1 cellular context compared by ENCODE assay signal in the genomic region with DNA sequence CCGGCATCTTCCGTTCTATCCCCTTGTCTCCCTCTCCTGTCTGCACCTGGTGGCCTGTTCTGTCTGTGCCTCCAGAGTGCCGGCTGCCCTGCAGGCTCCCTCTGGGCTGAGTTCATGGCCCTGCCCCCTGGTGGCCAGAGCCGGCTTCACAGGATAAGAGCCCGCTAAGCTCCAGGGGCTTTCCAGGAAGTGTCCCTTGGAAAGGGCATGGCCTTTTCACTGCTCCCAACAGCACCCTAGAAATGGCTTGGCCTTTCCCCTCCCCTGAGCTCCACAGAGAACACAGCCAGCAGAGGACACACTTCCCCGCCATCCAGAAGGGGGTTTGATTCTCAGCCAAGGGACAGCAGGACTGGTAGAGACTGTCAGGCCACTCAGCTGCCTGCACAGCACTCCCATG.
TF ChIP-seq lines count a peak whose summit lies in the region.

No MANE protein-coding gene starts in this region.

TF ChIP-seq in GM12878, 131 proteins besides CTCF, POLR2A, EP300 and RAD21:
- TF ChIP-seq NR2F1 (conservative IDR thresholded peaks at IDR 0.05) = 0 out of 2 replicates have a peak, but pooled peaks have one; percentile 23
